1 cellular context compared by ENCODE assay signal in the genomic region with DNA sequence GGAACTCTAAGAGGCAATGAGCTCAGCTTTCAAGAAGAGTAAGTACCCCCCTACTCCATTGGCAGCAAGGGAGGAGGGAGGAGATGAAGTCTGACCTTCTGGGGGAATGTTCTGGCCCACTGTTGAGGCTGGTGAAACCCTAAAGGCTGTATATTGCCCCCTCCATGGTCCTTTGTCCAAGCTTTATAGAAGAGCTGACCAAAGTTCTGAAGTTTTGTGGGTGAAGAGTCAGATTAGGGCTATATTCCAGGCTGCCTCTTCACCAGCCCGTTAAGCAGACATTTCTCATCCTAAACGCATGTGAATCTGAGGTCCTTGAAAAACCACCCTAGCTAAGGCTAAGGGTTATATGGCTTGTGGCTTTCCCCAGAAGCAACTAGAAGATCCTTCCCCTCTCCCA.
TF ChIP-seq lines count a peak whose summit lies in the region.

No MANE protein-coding gene starts in this region.

TF ChIP-seq in WTC11, 78 proteins besides CTCF, POLR2A, EP300 and RAD21 (continued from another document):
- TF ChIP-seq, protein P1, sequence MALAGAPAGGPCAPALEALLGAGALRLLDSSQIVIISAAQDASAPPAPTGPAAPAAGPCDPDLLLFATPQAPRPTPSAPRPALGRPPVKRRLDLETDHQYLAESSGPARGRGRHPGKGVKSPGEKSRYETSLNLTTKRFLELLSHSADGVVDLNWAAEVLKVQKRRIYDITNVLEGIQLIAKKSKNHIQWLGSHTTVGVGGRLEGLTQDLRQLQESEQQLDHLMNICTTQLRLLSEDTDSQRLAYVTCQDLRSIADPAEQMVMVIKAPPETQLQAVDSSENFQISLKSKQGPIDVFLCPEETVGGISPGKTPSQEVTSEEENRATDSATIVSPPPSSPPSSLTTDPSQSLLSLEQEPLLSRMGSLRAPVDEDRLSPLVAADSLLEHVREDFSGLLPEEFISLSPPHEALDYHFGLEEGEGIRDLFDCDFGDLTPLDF (CRISPR knock-in tag; IDR thresholded peaks at IDR 0.05): no peak
- TF ChIP-seq GRHL2 (CRISPR knock-in tag; IDR thresholded peaks at IDR 0.05; ENCODE audit: insufficient replicate concordance, severe bottlenecking): no peak
- TF ChIP-seq ELF4 (CRISPR knock-in tag; IDR thresholded peaks at IDR 0.05; ENCODE audit: low read depth): no peak
- no peak for TF ChIP-seq NFYB (CRISPR knock-in tag; conservative IDR thresholded peaks at IDR 0.05; ENCODE audit: low read depth)
- TF ChIP-seq, protein P2, sequence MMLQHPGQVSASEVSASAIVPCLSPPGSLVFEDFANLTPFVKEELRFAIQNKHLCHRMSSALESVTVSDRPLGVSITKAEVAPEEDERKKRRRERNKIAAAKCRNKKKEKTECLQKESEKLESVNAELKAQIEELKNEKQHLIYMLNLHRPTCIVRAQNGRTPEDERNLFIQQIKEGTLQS (CRISPR knock-in tag; conservative IDR thresholded peaks at IDR 0.05): no peak
- no peak for TF ChIP-seq TEAD4 (CRISPR knock-in tag; IDR thresholded peaks at IDR 0.05)
- TF ChIP-seq GTF2I (CRISPR knock-in tag; conservative IDR thresholded peaks at IDR 0.05): no peak
- TF ChIP-seq JAZF1 (CRISPR knock-in tag; IDR thresholded peaks at IDR 0.05): no peak
- TF ChIP-seq TP53 (CRISPR knock-in tag; IDR thresholded peaks at IDR 0.05): no peak
